ENCODE assay signal across 1 cellular context in the genomic region with DNA sequence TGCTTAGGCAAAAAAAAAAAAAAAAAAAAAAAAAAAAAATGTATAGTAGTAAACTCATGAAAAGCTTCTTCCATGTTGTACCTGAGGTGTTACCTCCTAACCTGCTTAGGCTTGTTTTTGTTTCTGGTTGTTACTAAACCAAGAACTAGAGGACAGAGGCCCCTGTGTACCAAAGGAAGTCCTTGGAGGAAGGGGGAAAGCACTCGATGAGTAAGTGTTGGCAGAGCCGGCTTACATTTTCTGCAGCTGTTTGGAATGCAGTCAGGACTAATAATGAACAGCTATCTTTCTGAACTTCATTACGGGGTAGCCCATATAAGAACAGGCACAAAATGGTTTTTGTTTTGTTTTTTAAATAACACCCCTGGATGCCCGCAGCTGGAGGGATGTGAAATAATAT.
TF ChIP-seq lines count a peak whose summit lies in the region.

No MANE protein-coding gene starts in this region.

TF ChIP-seq in GM23338, 12 proteins besides CTCF, POLR2A, EP300 and RAD21 (continued from another document):
- TF ChIP-seq, protein P1, sequence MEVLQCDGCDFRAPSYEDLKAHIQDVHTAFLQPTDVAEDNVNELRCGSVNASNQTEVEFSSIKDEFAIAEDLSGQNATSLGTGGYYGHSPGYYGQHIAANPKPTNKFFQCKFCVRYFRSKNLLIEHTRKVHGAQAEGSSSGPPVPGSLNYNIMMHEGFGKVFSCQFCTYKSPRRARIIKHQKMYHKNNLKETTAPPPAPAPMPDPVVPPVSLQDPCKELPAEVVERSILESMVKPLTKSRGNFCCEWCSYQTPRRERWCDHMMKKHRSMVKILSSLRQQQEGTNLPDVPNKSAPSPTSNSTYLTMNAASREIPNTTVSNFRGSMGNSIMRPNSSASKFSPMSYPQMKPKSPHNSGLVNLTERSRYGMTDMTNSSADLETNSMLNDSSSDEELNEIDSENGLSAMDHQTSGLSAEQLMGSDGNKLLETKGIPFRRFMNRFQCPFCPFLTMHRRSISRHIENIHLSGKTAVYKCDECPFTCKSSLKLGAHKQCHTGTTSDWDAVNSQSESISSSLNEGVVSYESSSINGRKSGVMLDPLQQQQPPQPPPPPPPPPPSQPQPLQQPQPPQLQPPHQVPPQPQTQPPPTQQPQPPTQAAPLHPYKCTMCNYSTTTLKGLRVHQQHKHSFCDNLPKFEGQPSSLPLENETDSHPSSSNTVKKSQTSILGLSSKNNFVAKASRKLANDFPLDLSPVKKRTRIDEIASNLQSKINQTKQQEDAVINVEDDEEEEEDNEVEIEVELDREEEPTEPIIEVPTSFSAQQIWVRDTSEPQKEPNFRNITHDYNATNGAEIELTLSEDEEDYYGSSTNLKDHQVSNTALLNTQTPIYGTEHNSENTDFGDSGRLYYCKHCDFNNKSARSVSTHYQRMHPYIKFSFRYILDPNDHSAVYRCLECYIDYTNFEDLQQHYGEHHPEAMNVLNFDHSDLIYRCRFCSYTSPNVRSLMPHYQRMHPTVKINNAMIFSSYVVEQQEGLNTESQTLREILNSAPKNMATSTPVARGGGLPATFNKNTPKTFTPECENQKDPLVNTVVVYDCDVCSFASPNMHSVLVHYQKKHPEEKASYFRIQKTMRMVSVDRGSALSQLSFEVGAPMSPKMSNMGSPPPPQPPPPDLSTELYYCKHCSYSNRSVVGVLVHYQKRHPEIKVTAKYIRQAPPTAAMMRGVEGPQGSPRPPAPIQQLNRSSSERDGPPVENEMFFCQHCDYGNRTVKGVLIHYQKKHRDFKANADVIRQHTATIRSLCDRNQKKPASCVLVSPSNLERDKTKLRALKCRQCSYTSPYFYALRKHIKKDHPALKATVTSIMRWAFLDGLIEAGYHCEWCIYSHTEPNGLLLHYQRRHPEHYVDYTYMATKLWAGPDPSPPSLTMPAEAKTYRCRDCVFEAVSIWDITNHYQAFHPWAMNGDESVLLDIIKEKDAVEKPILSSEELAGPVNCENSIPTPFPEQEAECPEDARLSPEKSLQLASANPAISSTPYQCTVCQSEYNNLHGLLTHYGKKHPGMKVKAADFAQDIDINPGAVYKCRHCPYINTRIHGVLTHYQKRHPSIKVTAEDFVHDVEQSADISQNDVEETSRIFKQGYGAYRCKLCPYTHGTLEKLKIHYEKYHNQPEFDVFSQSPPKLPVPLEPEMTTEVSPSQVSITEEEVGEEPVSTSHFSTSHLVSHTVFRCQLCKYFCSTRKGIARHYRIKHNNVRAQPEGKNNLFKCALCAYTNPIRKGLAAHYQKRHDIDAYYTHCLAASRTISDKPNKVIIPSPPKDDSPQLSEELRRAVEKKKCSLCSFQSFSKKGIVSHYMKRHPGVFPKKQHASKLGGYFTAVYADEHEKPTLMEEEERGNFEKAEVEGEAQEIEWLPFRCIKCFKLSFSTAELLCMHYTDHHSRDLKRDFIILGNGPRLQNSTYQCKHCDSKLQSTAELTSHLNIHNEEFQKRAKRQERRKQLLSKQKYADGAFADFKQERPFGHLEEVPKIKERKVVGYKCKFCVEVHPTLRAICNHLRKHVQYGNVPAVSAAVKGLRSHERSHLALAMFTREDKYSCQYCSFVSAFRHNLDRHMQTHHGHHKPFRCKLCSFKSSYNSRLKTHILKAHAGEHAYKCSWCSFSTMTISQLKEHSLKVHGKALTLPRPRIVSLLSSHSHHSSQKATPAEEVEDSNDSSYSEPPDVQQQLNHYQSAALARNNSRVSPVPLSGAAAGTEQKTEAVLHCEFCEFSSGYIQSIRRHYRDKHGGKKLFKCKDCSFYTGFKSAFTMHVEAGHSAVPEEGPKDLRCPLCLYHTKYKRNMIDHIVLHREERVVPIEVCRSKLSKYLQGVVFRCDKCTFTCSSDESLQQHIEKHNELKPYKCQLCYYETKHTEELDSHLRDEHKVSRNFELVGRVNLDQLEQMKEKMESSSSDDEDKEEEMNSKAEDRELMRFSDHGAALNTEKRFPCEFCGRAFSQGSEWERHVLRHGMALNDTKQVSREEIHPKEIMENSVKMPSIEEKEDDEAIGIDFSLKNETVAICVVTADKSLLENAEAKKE (CRISPR knock-in tag; IDR thresholded peaks at IDR 0.05), result no peak
- no peak for TF ChIP-seq CREB1 (CRISPR knock-in tag; IDR thresholded peaks at IDR 0.05; ENCODE audit: low read depth)
- TF ChIP-seq, protein P2, sequence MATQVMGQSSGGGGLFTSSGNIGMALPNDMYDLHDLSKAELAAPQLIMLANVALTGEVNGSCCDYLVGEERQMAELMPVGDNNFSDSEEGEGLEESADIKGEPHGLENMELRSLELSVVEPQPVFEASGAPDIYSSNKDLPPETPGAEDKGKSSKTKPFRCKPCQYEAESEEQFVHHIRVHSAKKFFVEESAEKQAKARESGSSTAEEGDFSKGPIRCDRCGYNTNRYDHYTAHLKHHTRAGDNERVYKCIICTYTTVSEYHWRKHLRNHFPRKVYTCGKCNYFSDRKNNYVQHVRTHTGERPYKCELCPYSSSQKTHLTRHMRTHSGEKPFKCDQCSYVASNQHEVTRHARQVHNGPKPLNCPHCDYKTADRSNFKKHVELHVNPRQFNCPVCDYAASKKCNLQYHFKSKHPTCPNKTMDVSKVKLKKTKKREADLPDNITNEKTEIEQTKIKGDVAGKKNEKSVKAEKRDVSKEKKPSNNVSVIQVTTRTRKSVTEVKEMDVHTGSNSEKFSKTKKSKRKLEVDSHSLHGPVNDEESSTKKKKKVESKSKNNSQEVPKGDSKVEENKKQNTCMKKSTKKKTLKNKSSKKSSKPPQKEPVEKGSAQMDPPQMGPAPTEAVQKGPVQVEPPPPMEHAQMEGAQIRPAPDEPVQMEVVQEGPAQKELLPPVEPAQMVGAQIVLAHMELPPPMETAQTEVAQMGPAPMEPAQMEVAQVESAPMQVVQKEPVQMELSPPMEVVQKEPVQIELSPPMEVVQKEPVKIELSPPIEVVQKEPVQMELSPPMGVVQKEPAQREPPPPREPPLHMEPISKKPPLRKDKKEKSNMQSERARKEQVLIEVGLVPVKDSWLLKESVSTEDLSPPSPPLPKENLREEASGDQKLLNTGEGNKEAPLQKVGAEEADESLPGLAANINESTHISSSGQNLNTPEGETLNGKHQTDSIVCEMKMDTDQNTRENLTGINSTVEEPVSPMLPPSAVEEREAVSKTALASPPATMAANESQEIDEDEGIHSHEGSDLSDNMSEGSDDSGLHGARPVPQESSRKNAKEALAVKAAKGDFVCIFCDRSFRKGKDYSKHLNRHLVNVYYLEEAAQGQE (IDR thresholded peaks at IDR 0.05; ENCODE audit: unreplicated experiment), result no peak
